Comparison of ENCODE assay signal across 22 cellular contexts in the genomic region with DNA sequence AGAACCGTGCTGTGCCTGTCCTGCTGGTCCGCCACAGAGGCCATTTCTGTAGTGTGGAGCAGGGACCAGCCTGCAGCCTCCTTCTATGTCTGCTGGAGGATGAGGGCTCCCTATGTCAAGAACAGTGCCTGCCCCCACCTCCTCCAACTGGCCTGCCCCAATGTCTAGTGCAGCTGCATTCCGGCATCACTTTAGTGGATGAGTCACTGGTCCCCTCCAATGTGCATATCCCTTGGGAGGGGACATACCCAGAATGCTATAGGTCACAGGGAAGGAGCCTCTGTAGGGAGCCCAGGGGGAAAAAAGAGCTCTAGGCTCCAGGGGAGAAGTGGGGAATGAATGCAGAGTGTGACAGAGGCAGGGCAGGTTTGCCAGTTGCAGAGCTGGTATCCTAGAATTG.
DNase-seq lines count a peak whose midpoint lies in the region; TF ChIP-seq lines count a peak whose summit lies in the region.
"Had no signal": no experiment of that assay in that cellular context is flagged by ENCODE, and none has a peak within 500 bp of the region (broad histone marks: within the 10 kb centered on the region; RNA-seq: fewer than 3 reads in every experiment).

No MANE protein-coding gene starts in this region.

- H3K27me3 Mint-ChIP-seq in glutamatergic neuron (ENCODE audit: unreplicated experiment) = peaks cover 10% of the 10 kb centered on the region

- intact Hi-C loops in tibial artery (cut with DNase I; ENCODE audit: low total_unique reads) = no loop called here

- WGBS in neuronal stem cell (ENCODE audit: extremely low coverage in 2 of 2, insufficient read length in 2 of 2, insufficient replicate concordance in 1 of 2), 2 donors = no CpG with 5 or more reads among the region's 3 CpGs

- H3K9me3 ChIP-seq in BE2C (no peaks in the 10 kb centered on the region), neuronal stem cell (replicated peaks in 1 of 2; ENCODE audit: control insufficient read depth in 2 of 2, insufficient read depth in 1 of 2, low read depth in 1 of 2, low read length in 2 of 2) (no peaks in the 10 kb centered on the region), tibial artery (no peaks in the 10 kb centered on the region)
- H3K9me3 ChIP-seq: A549; BLaER1 treated with 17β-estradiol and CSF1 and Interleukin-3, amounts not matched to agents 10 nM and 100 nM; MG63 had no signal

- no peak overlapping the region for H4K8ac ChIP-seq in neuronal stem cell (ENCODE audit: low read depth, low read length)

- peak overlapping the region; percentile 8 for H2AK5ac ChIP-seq in neuronal stem cell (ENCODE audit: low read depth, low read length)

- no peak overlapping the region for H2BK120ac ChIP-seq in neuronal stem cell (ENCODE audit: low read depth, low read length)

- H4K91ac ChIP-seq in neuronal stem cell (ENCODE audit: low read depth, low read length, poor library complexity) = no peak overlapping the region

- H3K36me3 Mint-ChIP-seq in glutamatergic neuron (ENCODE audit: unreplicated experiment) = no peaks in the 10 kb centered on the region
- H3K36me3 Mint-ChIP-seq: CD8-positive, alpha-beta memory T cell; IgD-negative memory B cell had no signal

- peaks cover 23% of the 10 kb centered on the region for H3K4me1 Mint-ChIP-seq in glutamatergic neuron (ENCODE audit: low read depth, unreplicated experiment)

- H3K9ac ChIP-seq in neuronal stem cell (ENCODE audit: low read depth, low read length, poor library complexity) = no peak overlapping the region
- H3K9ac ChIP-seq: BLaER1 treated with 17β-estradiol and CSF1 and Interleukin-3, amounts not matched to agents 10 nM and 100 nM had no signal

- H3K36me3 ChIP-seq in BE2C (no peaks in the 10 kb centered on the region), H7 (replicated peaks; ENCODE audit: control insufficient read depth, insufficient read depth, low read length) (no peaks in the 10 kb centered on the region), neuronal stem cell (replicated peaks in 1 of 2; ENCODE audit: control insufficient read depth in 2 of 2, insufficient read depth in 2 of 2, low read length in 2 of 2) (no peaks in the 10 kb centered on the region), tibial artery (no peaks in the 10 kb centered on the region)
- H3K36me3 ChIP-seq: BLaER1 treated with 17β-estradiol and CSF1 and Interleukin-3, amounts not matched to agents 10 nM and 100 nM; MG63 had no signal

- no peak overlapping the region for H3K4me2 ChIP-seq in neuronal stem cell (ENCODE audit: insufficient read depth, low read length, poor library complexity, severe bottlenecking)
- H3K4me2 ChIP-seq: A549 had no signal

- H3K27ac ChIP-seq in neuronal stem cell (replicated peaks; ENCODE audit: low read length) = no peak overlapping the region
- H3K27ac ChIP-seq in tibial artery = no peak overlapping the region
- H3K27ac ChIP-seq: A549; BLaER1 treated with 17β-estradiol and CSF1 and Interleukin-3, amounts not matched to agents 10 nM and 100 nM; SK-N-MC had no signal

- no peak overlapping the region for H2BK15ac ChIP-seq in neuronal stem cell (ENCODE audit: low read length)

- H3K79me1 ChIP-seq in neuronal stem cell (ENCODE audit: low read depth, low read length) = no peaks in the 10 kb centered on the region

- H3K9me3 Mint-ChIP-seq in glutamatergic neuron (ENCODE audit: unreplicated experiment) = peaks cover 10% of the 10 kb centered on the region
- H3K9me3 Mint-ChIP-seq: IgD-negative memory B cell had no signal

- H3K14ac ChIP-seq in neuronal stem cell (ENCODE audit: low read length) = no peak overlapping the region

- TF ChIP-seq CTCF in BE2C (IDR thresholded peaks at IDR 0.05; ENCODE audit: low read depth, low read length) (no peak), tibial artery (IDR thresholded peaks at IDR 0.05) (no peak), glutamatergic neuron (IDR thresholded peaks at IDR 0.05; ENCODE audit: partially characterized antibody, unreplicated experiment) (no peak)

- peaks cover 4% of the 10 kb centered on the region; the same call in 1 of the 2 replicates for H3K4me1 ChIP-seq in BE2C
- H3K4me1 ChIP-seq in neuronal stem cell (ENCODE audit: control insufficient read depth in 2 of 2, insufficient read depth in 1 of 2, low read depth in 1 of 2, low read length in 2 of 2) = peaks cover 0 to 9% of the 10 kb centered on the region in 2 donors
- H3K4me1 ChIP-seq in tibial artery = peaks cover 0 to 2% (median 0%) of the 10 kb centered on the region in 4 donors
- H3K4me1 ChIP-seq: A549 had no signal

- no peak overlapping the region for H3K4me3 ChIP-seq in BE2C (ENCODE audit: low read depth, low read length)
- no peak overlapping the region for H3K4me3 ChIP-seq in H7 (ENCODE audit: insufficient read depth, low read depth, low read length)
- H3K4me3 ChIP-seq in neuronal stem cell (ENCODE audit: low read length in 2 of 2) = no peak overlapping the region
- no peak overlapping the region for H3K4me3 ChIP-seq in tibial artery
- H3K4me3 ChIP-seq: A549; BLaER1 treated with 17β-estradiol and CSF1 and Interleukin-3, amounts not matched to agents 10 nM and 100 nM; MG63; SK-N-MC had no signal

- H3K4me3 Mint-ChIP-seq in glutamatergic neuron (ENCODE audit: unreplicated experiment) = no peak overlapping the region
- H3K4me3 Mint-ChIP-seq: CD8-positive, alpha-beta memory T cell; IgD-negative memory B cell had no signal

- DNase-seq in BE2C (peak; percentile 31), H7 (peak; percentile 56), NCI-H69 (lab: John Stamatoyannopoulos, UW) (peak; percentile 98), neuronal stem cell (ENCODE audit: low spot score) (no peak), tibial artery (no peak), glutamatergic neuron (no peak), NCI-H345 treated with DMSO at 0.1 percent for 48 hours (lab: John Stamatoyannopoulos, UW; ENCODE audit: unreplicated experiment) (no peak)
- DNase-seq: CD8-positive, alpha-beta memory T cell; DND-41; HCEC 1CT; Karpas-422; MG63; NCI-H1092 treated with DMSO at 0.1 percent for 48 hours; NCI-H187; NCI-H345; NCI-H526; OCI-M1; Right ventricle myocardium superior had no signal

- H3K18ac ChIP-seq in neuronal stem cell (ENCODE audit: low read length) = no peak overlapping the region

- H3K27ac Mint-ChIP-seq in glutamatergic neuron (ENCODE audit: unreplicated experiment) = no peak overlapping the region
- H3K27ac Mint-ChIP-seq: IgD-negative memory B cell had no signal

- H2BK12ac ChIP-seq in neuronal stem cell (ENCODE audit: low read length) = no peak overlapping the region

- H3K27me3 ChIP-seq in BE2C (no peaks in the 10 kb centered on the region), H7 (ENCODE audit: control insufficient read depth, insufficient read depth, low read length) (0 out of 2 replicates have a peak, but pooled peaks cover 3% of the 10 kb centered on the region), neuronal stem cell (ENCODE audit: control insufficient read depth in 3 of 3, insufficient read depth in 3 of 3, low read depth in 1 of 3, low read length in 3 of 3) (peaks cover 0 to 7% (median 0%) of the 10 kb centered on the region in 3 experiments), tibial artery (peaks cover 0 to 36% of the 10 kb centered on the region in 2 donors)
- H3K27me3 ChIP-seq: BLaER1 treated with 17β-estradiol and CSF1 and Interleukin-3, amounts not matched to agents 10 nM and 100 nM had no signal

- no peak overlapping the region for H3K23ac ChIP-seq in neuronal stem cell (ENCODE audit: low read depth, low read length, poor library complexity)

- no peak overlapping the region for H2BK5ac ChIP-seq in neuronal stem cell (ENCODE audit: low read length)

- no peak overlapping the region for H2AFZ ChIP-seq in neuronal stem cell (ENCODE audit: low read length)

- no peak overlapping the region for H3K4ac ChIP-seq in neuronal stem cell (ENCODE audit: low read length)

Comparison
In these comparisons a context has a peak if more than half of its experiments do, and no peak if none do; other contexts are left out.
1. DNase-seq: peak in BE2C (single experiment), H7 (single experiment) and NCI-H69 (single experiment); none in neuronal stem cell (single experiment), tibial artery (0 of 2), glutamatergic neuron (single experiment) and NCI-H345 treated with DMSO at 0.1 percent for 48 hours (single experiment).